Comparison of ENCODE assay signal across 8 cellular contexts in genomic region chr10:124632064-124632531, GRCh38.
A peak's percentile ranks its signal among the peaks of the same experiment; 100 is the strongest.
DNase-seq lines count a peak whose midpoint lies in the region; ATAC-seq and TF ChIP-seq lines count a peak whose summit lies in the region.

No MANE protein-coding gene starts in this region.

- peaks cover 18% of the 10 kb centered on the region for H3K36me3 Mint-ChIP-seq in mesothelial cell of epicardium

- peaks cover 48% of the 10 kb centered on the region for H4K20me1 ChIP-seq in OCI-LY3 (ENCODE audit: insufficient read depth, low read length)

- H3K4me3 Mint-ChIP-seq in mesothelial cell of epicardium, result no peak overlapping the region

- H3K4me2 ChIP-seq in OCI-LY3 (ENCODE audit: low read length), result no peak overlapping the region

- H3K27me3 ChIP-seq in OCI-LY3 (ENCODE audit: low read depth, low read length) (no peaks in the 10 kb centered on the region), mucosa of stomach (ENCODE audit: control insufficient read depth, insufficient read depth, low read length) (no peaks in the 10 kb centered on the region)

- no peak overlapping the region for H3K27ac Mint-ChIP-seq in mesothelial cell of epicardium

- no peak overlapping the region for H3K27ac ChIP-seq in OCI-LY3 (ENCODE audit: low read length)

- H3K4me1 Mint-ChIP-seq in mesothelial cell of epicardium, result peaks cover 14% of the 10 kb centered on the region

- TF ChIP-seq CTCF in GM12874 (IDR thresholded peaks at IDR 0.05; ENCODE audit: insufficient read depth, low read depth, low read length), result peak; percentile 35; the same call in 1 of the 2 replicates
- peak; percentile 25 for TF ChIP-seq CTCF in OCI-LY3 (IDR thresholded peaks at IDR 0.05; ENCODE audit: low read depth, low read length)
- TF ChIP-seq CTCF in omental fat pad (IDR thresholded peaks at IDR 0.05), result no peak
- TF ChIP-seq CTCF in mesothelial cell of epicardium (IDR thresholded peaks at IDR 0.05; ENCODE audit: unreplicated experiment), result no peak

- H3K9me3 ChIP-seq in OCI-LY3 (ENCODE audit: insufficient read depth, low read length) (peaks cover 5% of the 10 kb centered on the region; the same call in 1 of the 2 replicates), mucosa of stomach (ENCODE audit: control insufficient read depth, low read length) (no peaks in the 10 kb centered on the region)

- peak; percentile 89 for DNase-seq in cerebellum (ENCODE audit: low spot score)
- no peak for DNase-seq in omental fat pad (ENCODE audit: low spot score)
- DNase-seq in mesothelial cell of epicardium (ENCODE audit: low spot score in 2 of 2, unreplicated experiment in 2 of 2), result no peak

- H2AFZ ChIP-seq in OCI-LY3 (ENCODE audit: low read depth, low read length), result no peak overlapping the region

- no peak overlapping the region for H3K4me3 ChIP-seq in OCI-LY3 (ENCODE audit: low read length)
- no peak overlapping the region for H3K4me3 ChIP-seq in mucosa of stomach (ENCODE audit: low read length)

- no peaks in the 10 kb centered on the region for H3K27me3 Mint-ChIP-seq in mesothelial cell of epicardium (ENCODE audit: low read depth)

- H3K4me1 ChIP-seq in OCI-LY3 (ENCODE audit: low read length), result peaks cover 19% of the 10 kb centered on the region
- H3K4me1 ChIP-seq in mucosa of stomach (ENCODE audit: control insufficient read depth, insufficient read depth, low read length), result peaks cover 34% of the 10 kb centered on the region

- peaks cover 8% of the 10 kb centered on the region for H3K9me3 Mint-ChIP-seq in mesothelial cell of epicardium

- H3K36me3 ChIP-seq in OCI-LY3 (replicated peaks; ENCODE audit: low read depth, low read length), result peaks cover 16% of the 10 kb centered on the region
- no peaks in the 10 kb centered on the region for H3K36me3 ChIP-seq in mucosa of stomach (ENCODE audit: control insufficient read depth, insufficient read depth, low read length)

- peaks cover 13% of the 10 kb centered on the region for H3K79me2 ChIP-seq in OCI-LY3 (ENCODE audit: low read length)

- ATAC-seq in omental fat pad (ENCODE audit: low FRiP score), result no peak
- ATAC-seq in HG02981 (IDR thresholded peaks at IDR 0.05; ENCODE audit: unreplicated experiment), result no peak
- ATAC-seq in HG02870 (IDR thresholded peaks at IDR 0.05; ENCODE audit: unreplicated experiment), result no peak

- H3K9ac ChIP-seq in OCI-LY3 (ENCODE audit: low read length) (no peak overlapping the region), mucosa of stomach (ENCODE audit: low read length) (peak overlapping the region; percentile 5)

Comparison
In these comparisons a context has a peak if more than half of its experiments do, and no peak if none do; other contexts are left out.
1. CTCF ChIP-seq: peak in GM12874 (single experiment) and OCI-LY3 (single experiment); none in omental fat pad (0 of 3) and mesothelial cell of epicardium (single experiment).